ENCODE assay signal across 35 cellular contexts in genomic region chr10:117661316-117661715, GRCh38.
A peak's percentile ranks its signal among the peaks of the same experiment; 100 is the strongest.
DNase-seq lines count a peak whose midpoint lies in the region; ATAC-seq and TF ChIP-seq lines count a peak whose summit lies in the region.
"Had no signal": no experiment of that assay in that cellular context is flagged by ENCODE, and none has a peak within 500 bp of the region (broad histone marks: within the 10 kb centered on the region; RNA-seq: fewer than 3 reads in every experiment).

No MANE protein-coding gene starts in this region.

- no peaks in the 10 kb centered on the region for H3K79me1 ChIP-seq in trophoblast cell (ENCODE audit: low read length)

- H3K4me3 ChIP-seq in epithelial cell of esophagus (ENCODE audit: low read length) (no peak overlapping the region), trophoblast cell (ENCODE audit: low read depth, low read length) (no peak overlapping the region)
- H3K4me3 ChIP-seq: A549; BLaER1; BLaER1 treated with 17β-estradiol and CSF1 and Interleukin-3, amounts not matched to agents 10 nM and 100 nM had no signal

- H3K18ac ChIP-seq in trophoblast cell (ENCODE audit: low read length), result no peak overlapping the region

- no peak overlapping the region for H3K4me3 Mint-ChIP-seq in osteocyte (ENCODE audit: unreplicated experiment)
- H3K4me3 Mint-ChIP-seq: B cell; CD14-positive monocyte; CD4-positive, alpha-beta memory T cell; CD4-positive, alpha-beta T cell; CD4-positive, CD25-positive, alpha-beta regulatory T cell; CD8-positive, alpha-beta memory T cell; CD8-positive, alpha-beta T cell had no signal

- no peak overlapping the region for H3K4me2 ChIP-seq in trophoblast cell (ENCODE audit: low read length)
- H3K4me2 ChIP-seq: A549; BLaER1; BLaER1 treated with 17β-estradiol and CSF1 and Interleukin-3, amounts not matched to agents 10 nM and 100 nM had no signal

- H4K8ac ChIP-seq in trophoblast cell (ENCODE audit: low read depth, low read length), result no peak overlapping the region

- no peak overlapping the region for H4K12ac ChIP-seq in trophoblast cell (ENCODE audit: low read depth, low read length)

- H3K9ac ChIP-seq in trophoblast cell (ENCODE audit: low read length), result no peak overlapping the region
- H3K9ac ChIP-seq: BLaER1; BLaER1 treated with 17β-estradiol and CSF1 and Interleukin-3, amounts not matched to agents 10 nM and 100 nM had no signal

- no peak overlapping the region for H4K91ac ChIP-seq in trophoblast cell (ENCODE audit: low read depth, low read length)

- no peak overlapping the region for H2BK5ac ChIP-seq in trophoblast cell (ENCODE audit: low read depth, low read length, poor library complexity)

- no peak overlapping the region for H2BK120ac ChIP-seq in trophoblast cell (ENCODE audit: insufficient read depth, low read length, poor library complexity)

- no peaks in the 10 kb centered on the region for H3K27me3 ChIP-seq in trophoblast cell (ENCODE audit: insufficient read depth, low read length)
- H3K27me3 ChIP-seq: BE2C; BLaER1; BLaER1 treated with 17β-estradiol and CSF1 and Interleukin-3, amounts not matched to agents 10 nM and 100 nM had no signal

- DNase-seq in activated CD8-positive, alpha-beta memory T cell treated with anti-CD3 and anti-CD28 coated beads, Interleukin-2, amount 50 U/mL, for 48 hours, result peak; percentile 17
- no peak for DNase-seq in activated CD8-positive, alpha-beta memory T cell treated with anti-CD3 and anti-CD28 coated beads for 24 hours
- DNase-seq in epithelial cell of esophagus (ENCODE audit: low read depth), result peak; percentile 15
- DNase-seq in osteocyte (ENCODE audit: extremely low spot score, unreplicated experiment), result no peak
- DNase-seq in trophoblast cell, result peak; percentile 62 to 69
- DNase-seq in epidermal melanocyte (ENCODE audit: insufficient read length, low spot score), result no peak
- no peak for DNase-seq in globus pallidus (ENCODE audit: low spot score)
- DNase-seq: 8988T; ACHN; AML-193; BE2C; C1 segment of cervical spinal cord; Caco-2; Calu3; CD4-positive, alpha-beta memory T cell; CD4-positive, alpha-beta T cell; CD4-positive, CD25-positive, alpha-beta regulatory T cell; CD8-positive, alpha-beta memory T cell; CD8-positive, alpha-beta T cell; COR-L47; DMS 273 treated with DMSO at 0.1 percent for 48 hours; DMS153; DMS53; DMS79; DMS79 treated with DMSO at 0.1 percent for 48 hours; DND-41; EL had no signal

- no CpG with 5 or more reads among the region's 2 CpGs for WGBS in trophoblast cell (ENCODE audit: extremely low coverage, insufficient coverage, insufficient read length)

- H3K36me3 Mint-ChIP-seq in osteocyte (ENCODE audit: unreplicated experiment), result no peaks in the 10 kb centered on the region
- H3K36me3 Mint-ChIP-seq: CD14-positive monocyte; CD4-positive, alpha-beta memory T cell; CD4-positive, CD25-positive, alpha-beta regulatory T cell; CD8-positive, alpha-beta memory T cell; CD8-positive, alpha-beta T cell had no signal

- H3K4me1 Mint-ChIP-seq in osteocyte (ENCODE audit: unreplicated experiment), result peaks cover 29% of the 10 kb centered on the region
- H3K4me1 Mint-ChIP-seq: B cell; CD14-positive monocyte; CD4-positive, CD25-positive, alpha-beta regulatory T cell had no signal

- no peak overlapping the region for H3K4ac ChIP-seq in trophoblast cell (ENCODE audit: low read depth, low read length)

- H3K4me1 ChIP-seq in trophoblast cell (ENCODE audit: control insufficient read depth in 1 of 2, insufficient read depth in 2 of 2, low read length in 2 of 2), result peaks cover 0 to 5% of the 10 kb centered on the region in 2 experiments
- H3K4me1 ChIP-seq: BE2C; BLaER1; BLaER1 treated with 17β-estradiol and CSF1 and Interleukin-3, amounts not matched to agents 10 nM and 100 nM; Caco-2 had no signal

- no peaks in the 10 kb centered on the region for H3K9me3 Mint-ChIP-seq in osteocyte (ENCODE audit: unreplicated experiment)
- H3K9me3 Mint-ChIP-seq: CD8-positive, alpha-beta memory T cell; CD8-positive, alpha-beta T cell had no signal

- no peaks in the 10 kb centered on the region for H3K9me3 ChIP-seq in trophoblast cell (ENCODE audit: insufficient read depth, low read depth, low read length)
- H3K9me3 ChIP-seq: A549; BE2C; BLaER1; BLaER1 treated with 17β-estradiol and CSF1 and Interleukin-3, amounts not matched to agents 10 nM and 100 nM; Caco-2 had no signal

- H3K79me2 ChIP-seq in trophoblast cell (ENCODE audit: control insufficient read depth, insufficient read depth, low read length, poor library complexity), result no peaks in the 10 kb centered on the region

- no peak overlapping the region for H2BK12ac ChIP-seq in trophoblast cell (ENCODE audit: low read length)

- no peak overlapping the region for H2AK5ac ChIP-seq in trophoblast cell (ENCODE audit: low read length)

- ATAC-seq in GM21526 (IDR thresholded peaks at IDR 0.05; ENCODE audit: low FRiP score, unreplicated experiment), result no peak
- ATAC-seq: A549; CD8-positive, alpha-beta T cell had no signal

- no peak overlapping the region for H3K27ac ChIP-seq in trophoblast cell (ENCODE audit: low read depth, low read length)
- H3K27ac ChIP-seq: 22Rv1; A549; BLaER1; BLaER1 treated with 17β-estradiol and CSF1 and Interleukin-3, amounts not matched to agents 10 nM and 100 nM; C4-2B had no signal

- no peaks in the 10 kb centered on the region for H3K36me3 ChIP-seq in trophoblast cell (ENCODE audit: control insufficient read depth in 1 of 2, insufficient read depth in 2 of 2, low read length in 2 of 2)
- H3K36me3 ChIP-seq: BE2C; BLaER1; BLaER1 treated with 17β-estradiol and CSF1 and Interleukin-3, amounts not matched to agents 10 nM and 100 nM had no signal

- no peak for TF ChIP-seq CTCF in epithelial cell of esophagus (IDR thresholded peaks at IDR 0.05; ENCODE audit: insufficient read depth, low read depth, low read length, missing control alignments)
- TF ChIP-seq CTCF in osteocyte (IDR thresholded peaks at IDR 0.05), result no peak

- peak overlapping the region; percentile 60 for H3K27ac Mint-ChIP-seq in osteocyte (ENCODE audit: unreplicated experiment)
- H3K27ac Mint-ChIP-seq: B cell; CD14-positive monocyte; CD4-positive, alpha-beta memory T cell; CD4-positive, alpha-beta T cell; CD4-positive, CD25-positive, alpha-beta regulatory T cell; CD8-positive, alpha-beta memory T cell; CD8-positive, alpha-beta T cell had no signal

- H3K27me3 Mint-ChIP-seq in osteocyte (ENCODE audit: unreplicated experiment), result no peaks in the 10 kb centered on the region
- H3K27me3 Mint-ChIP-seq: CD4-positive, CD25-positive, alpha-beta regulatory T cell had no signal

- no peak overlapping the region for H2AFZ ChIP-seq in trophoblast cell (ENCODE audit: insufficient read depth, low read length, poor library complexity)

- no peak overlapping the region for H3K14ac ChIP-seq in trophoblast cell (ENCODE audit: low read length)

- H3K23ac ChIP-seq in trophoblast cell (ENCODE audit: low read length), result no peak overlapping the region

Comparison
In these comparisons a context has a peak if more than half of its experiments do, and no peak if none do; other contexts are left out.
1. DNase-seq: peak in activated CD8-positive, alpha-beta memory T cell treated with anti-CD3 and anti-CD28 coated beads, Interleukin-2, amount 50 U/mL, for 48 hours (single experiment), epithelial cell of esophagus (single experiment) and trophoblast cell (2 of 2); none in activated CD8-positive, alpha-beta memory T cell treated with anti-CD3 and anti-CD28 coated beads for 24 hours (single experiment), osteocyte (single experiment), epidermal melanocyte (single experiment) and globus pallidus (single experiment).